In genomic region chr2:40955042-40955441, GRCh38 we compare ENCODE assay signal across 17 cellular contexts.
"Had no signal": no experiment of that assay in that cellular context is flagged by ENCODE, and none has a peak within 500 bp of the region (broad histone marks: within the 10 kb centered on the region; RNA-seq: fewer than 3 reads in every experiment).

No MANE protein-coding gene starts in this region.

- H3K9me3 ChIP-seq: neutrophil, psoas muscle, suprapubic skin, tibial artery, upper lobe of right lung, vagina had no signal

- ATAC-seq: heart right ventricle; naive thymus-derived CD4-positive, alpha-beta T cell; psoas muscle; sciatic nerve; stimulated activated naive CD8-positive, alpha-beta T cell treated with anti-CD3 and anti-CD28 coated beads, Interleukin-15, Interleukin-2, amounts not matched to agents 100 U/mL and 50 U/mL, for 24 hours; upper lobe of right lung had no signal

- H3K36me3 ChIP-seq: heart right ventricle, neutrophil, suprapubic skin, tibial artery, upper lobe of right lung, vagina had no signal

- H3K36me3 Mint-ChIP-seq: naive thymus-derived CD4-positive, alpha-beta T cell had no signal

- H3K4me1 Mint-ChIP-seq: naive thymus-derived CD4-positive, alpha-beta T cell had no signal

- H3K27me3 Mint-ChIP-seq: dendritic cell treated with granulocyte-macrophage colony-stimulating factor and Interleukin-4, amounts not matched to agents 40 ng/mL and 50 ng/mL, for 4 days; naive thymus-derived CD4-positive, alpha-beta T cell had no signal

- H3K27ac Mint-ChIP-seq: dendritic cell treated with granulocyte-macrophage colony-stimulating factor and Interleukin-4, amounts not matched to agents 40 ng/mL and 50 ng/mL, for 4 days; naive thymus-derived CD4-positive, alpha-beta T cell had no signal

- H3K4me3 Mint-ChIP-seq: dendritic cell treated with granulocyte-macrophage colony-stimulating factor and Interleukin-4, amounts not matched to agents 40 ng/mL and 50 ng/mL, for 4 days; naive thymus-derived CD4-positive, alpha-beta T cell had no signal

- DNase-seq: erythroblast; heart right ventricle; hypothalamus; kidney glomerular epithelial cell; mesendoderm; naive thymus-derived CD4-positive, alpha-beta T cell; psoas muscle; retina; stimulated activated naive CD8-positive, alpha-beta T cell treated with anti-CD3 and anti-CD28 coated beads, Interleukin-15, Interleukin-2, amounts not matched to agents 100 U/mL and 50 U/mL, for 24 hours; tibial artery; upper lobe of right lung had no signal

- H3K4me3 ChIP-seq: heart right ventricle, psoas muscle, skin epidermis, suprapubic skin, tibial artery, upper lobe of right lung, vagina had no signal

- H3K4me1 ChIP-seq: heart right ventricle, psoas muscle, suprapubic skin, tibial artery, upper lobe of right lung, vagina had no signal

- H3K27me3 ChIP-seq: heart right ventricle, neutrophil, suprapubic skin, tibial artery, upper lobe of right lung, vagina had no signal
